In genomic region chr5:125179617-125180016, GRCh38 we compare ENCODE assay signal across 23 cellular contexts.
"Had no signal": no experiment of that assay in that cellular context is flagged by ENCODE, and none has a peak within 500 bp of the region (broad histone marks: within the 10 kb centered on the region; RNA-seq: fewer than 3 reads in every experiment).

No MANE protein-coding gene starts in this region.

- DNase-seq: activated B cell treated with CpG ODN at 0.5 μM for 24 hours; activated CD4-positive, alpha-beta memory T cell treated with anti-CD3 and anti-CD28 coated beads for 36 hours; activated CD4-positive, alpha-beta T cell treated with anti-CD3 and anti-CD28 coated beads for 4 hours; activated naive CD4-positive, alpha-beta T cell; activated naive CD8-positive, alpha-beta T cell treated with anti-CD3 and anti-CD28 coated beads, Interleukin-2, amount 10 ng/mL, durations not matched to agents 7 days and 5 days; body of pancreas; cortex of kidney; effector CD4-positive, alpha-beta T cell; esophagus squamous epithelium; immature natural killer cell; kidney glomerular epithelial cell; left ventricle myocardium inferior; mammary epithelial cell; midbrain; nucleus accumbens; stimulated activated CD4-positive, alpha-beta T cell treated with anti-CD3 and anti-CD28 coated beads, Interleukin-12 subunit alpha, Interleukin-12 subunit beta, amount 100 ng/mL, for 4 hours; stimulated activated CD4-positive, alpha-beta T cell treated with anti-CD3 and anti-CD28 coated beads, Interleukin-1b, Interleukin-23, amount 100 ng/mL, for 48 hours; stimulated activated naive CD4-positive, alpha-beta T cell treated with Interleukin-2 at 50 U/mL for 16 hours; substantia nigra; uterus had no signal

- ATAC-seq: activated T-helper 17 cell treated with anti-CD3 and anti-CD28 coated beads, Interleukin-2, amount 50 U/mL, for 72 hours; body of pancreas had no signal

- H3K27me3 ChIP-seq: body of pancreas, esophagus squamous epithelium, tibial nerve, uterus had no signal

- H3K27ac ChIP-seq: body of pancreas, esophagus squamous epithelium, left ventricle myocardium inferior, tibial nerve, uterus had no signal

- H3K36me3 Mint-ChIP-seq: activated CD4-positive, alpha-beta memory T cell treated with anti-CD3 and anti-CD28 coated beads for 36 hours; activated naive CD8-positive, alpha-beta T cell treated with anti-CD3 and anti-CD28 coated beads, Interleukin-2, amount 10 ng/mL, durations not matched to agents 7 days and 5 days had no signal

- H3K27ac Mint-ChIP-seq: activated B cell treated with CpG ODN at 0.5 μM for 24 hours; activated CD4-positive, alpha-beta memory T cell treated with anti-CD3 and anti-CD28 coated beads for 36 hours; activated naive CD8-positive, alpha-beta T cell treated with anti-CD3 and anti-CD28 coated beads, Interleukin-2, amount 10 ng/mL, durations not matched to agents 7 days and 5 days; activated T-helper 17 cell treated with anti-CD3 and anti-CD28 coated beads, Interleukin-2, amount 50 U/mL, for 72 hours; immature natural killer cell; nephron had no signal

- H3K4me3 Mint-ChIP-seq: activated B cell treated with CpG ODN at 0.5 μM for 24 hours; activated CD4-positive, alpha-beta memory T cell treated with anti-CD3 and anti-CD28 coated beads for 36 hours; activated naive CD8-positive, alpha-beta T cell treated with anti-CD3 and anti-CD28 coated beads, Interleukin-2, amount 10 ng/mL, durations not matched to agents 7 days and 5 days; activated T-helper 17 cell treated with anti-CD3 and anti-CD28 coated beads, Interleukin-2, amount 50 U/mL, for 72 hours; immature natural killer cell; nephron had no signal

- H3K9me3 ChIP-seq: body of pancreas, esophagus squamous epithelium, left ventricle myocardium inferior, tibial nerve, uterus had no signal

- H3K27me3 Mint-ChIP-seq: activated B cell treated with CpG ODN at 0.5 μM for 24 hours; activated CD4-positive, alpha-beta memory T cell treated with anti-CD3 and anti-CD28 coated beads for 36 hours; activated naive CD8-positive, alpha-beta T cell treated with anti-CD3 and anti-CD28 coated beads, Interleukin-2, amount 10 ng/mL, durations not matched to agents 7 days and 5 days; activated T-helper 17 cell treated with anti-CD3 and anti-CD28 coated beads, Interleukin-2, amount 50 U/mL, for 72 hours had no signal

- H3K4me3 ChIP-seq: body of pancreas, esophagus squamous epithelium, left ventricle myocardium inferior, tibial nerve, uterus had no signal

- H3K4me1 ChIP-seq: body of pancreas, tibial nerve, uterus had no signal

- H3K36me3 ChIP-seq: esophagus squamous epithelium, left ventricle myocardium inferior, tibial nerve, uterus had no signal

- H3K4me1 Mint-ChIP-seq: activated B cell treated with CpG ODN at 0.5 μM for 24 hours; activated naive CD8-positive, alpha-beta T cell treated with anti-CD3 and anti-CD28 coated beads, Interleukin-2, amount 10 ng/mL, durations not matched to agents 7 days and 5 days; activated T-helper 17 cell treated with anti-CD3 and anti-CD28 coated beads, Interleukin-2, amount 50 U/mL, for 72 hours; immature natural killer cell; nephron had no signal
